9 cellular contexts compared by ENCODE assay signal in the genomic region with DNA sequence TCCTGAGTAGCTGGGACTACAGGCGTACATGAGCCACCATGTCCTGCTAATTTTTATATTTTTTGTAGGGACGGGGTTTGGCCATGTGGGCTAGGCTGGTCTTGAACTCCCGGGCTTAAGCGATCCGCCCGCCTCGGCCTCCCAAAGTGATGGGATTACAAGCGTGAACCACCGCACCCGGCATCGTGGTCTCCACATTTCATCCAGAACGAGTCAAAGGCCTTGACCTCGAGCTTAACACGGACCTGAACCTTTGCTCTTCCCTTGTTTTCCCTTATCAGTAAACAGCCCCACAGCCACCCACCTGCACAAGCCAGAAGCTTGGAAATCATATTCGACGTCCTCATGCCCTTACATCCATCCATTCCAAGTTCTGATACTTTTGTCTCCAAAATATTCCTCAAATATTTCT. TPM values are rescaled to one million over a fixed set of nuclear protein-coding genes. Genes with fewer than 3 reads are reported as not detected.
A peak's percentile ranks its signal among the peaks of the same experiment; 100 is the strongest.
DNase-seq lines count a peak whose midpoint lies in the region; ATAC-seq and TF ChIP-seq lines count a peak whose summit lies in the region.
"Had no signal": no experiment of that assay in that cellular context is flagged by ENCODE, and none has a peak within 500 bp of the region (broad histone marks: within the 10 kb centered on the region; RNA-seq: fewer than 3 reads in every experiment).

No MANE protein-coding gene starts in this region.

- no peaks in the 10 kb centered on the region for H3K9me3 ChIP-seq in SK-N-MC (ENCODE audit: low read depth, low read length)

- ATAC-seq in sciatic nerve, result no peak

- peak overlapping the region; percentile 92 for H3K9ac ChIP-seq in SK-N-MC (ENCODE audit: insufficient read length)

- DNase-seq in SK-N-MC (ENCODE audit: low read depth, low spot score) (no peak), fibroblast of mammary gland (ENCODE audit: low read depth) (no peak), retinal pigment epithelial cell (ENCODE audit: low read depth) (no peak), sciatic nerve (ENCODE audit: low spot score) (no peak), CD1c-positive myeloid dendritic cell (ENCODE audit: extremely low spot score) (no peak), MV-4-11 (lab: John Stamatoyannopoulos, UW) (no peak), GM13977 (ENCODE audit: low spot score) (no peak)
- DNase-seq: hippocampal formation had no signal

- in situ Hi-C loops in GM13977 (cut with MboI; ENCODE audit: low pct_unique_long_range_greater_than_20kb, low sequenced_read_pairs, unreplicated experiment), result no loop called here

- peak overlapping the region; percentile 96 for H3K4me3 ChIP-seq in GM12875 (ENCODE audit: low read depth, low read length)
- H3K4me3 ChIP-seq in SK-N-MC, result peak overlapping the region; percentile 87
- peak overlapping the region; percentile 96 for H3K4me3 ChIP-seq in fibroblast of mammary gland (ENCODE audit: control insufficient read depth, low read depth, low read length)
- H3K4me3 ChIP-seq in retinal pigment epithelial cell (ENCODE audit: low read length), result peak overlapping the region; percentile 92

- no peak for TF ChIP-seq CTCF in GM12875 (IDR thresholded peaks at IDR 0.05; ENCODE audit: borderline replicate concordance, insufficient read depth, low read depth, low read length)
- TF ChIP-seq CTCF in fibroblast of mammary gland (conservative IDR thresholded peaks at IDR 0.05; ENCODE audit: control insufficient read depth, insufficient read depth, low read depth, low read length), result no peak
- no peak for TF ChIP-seq CTCF in retinal pigment epithelial cell (conservative IDR thresholded peaks at IDR 0.05; ENCODE audit: low read depth, low read length)
- no peak for TF ChIP-seq CTCF in GM13977 (IDR thresholded peaks at IDR 0.05; ENCODE audit: extremely low read depth, insufficient read depth, missing control alignments)

- no peaks in the 10 kb centered on the region for H3K36me3 ChIP-seq in SK-N-MC (ENCODE audit: insufficient read depth, low read length)

- H3K27ac ChIP-seq in SK-N-MC, result no peak overlapping the region

- intact Hi-C loops in sciatic nerve (cut with DNase I), result no loop called here

RNA-seq across cellular contexts. Expression of gene PTPN23, which starts 1.3 kb away (rescaled TPM):
- 53.7 TPM for total RNA-seq in sciatic nerve
